Comparison of ENCODE assay signal across 1 cellular context in the genomic region with DNA sequence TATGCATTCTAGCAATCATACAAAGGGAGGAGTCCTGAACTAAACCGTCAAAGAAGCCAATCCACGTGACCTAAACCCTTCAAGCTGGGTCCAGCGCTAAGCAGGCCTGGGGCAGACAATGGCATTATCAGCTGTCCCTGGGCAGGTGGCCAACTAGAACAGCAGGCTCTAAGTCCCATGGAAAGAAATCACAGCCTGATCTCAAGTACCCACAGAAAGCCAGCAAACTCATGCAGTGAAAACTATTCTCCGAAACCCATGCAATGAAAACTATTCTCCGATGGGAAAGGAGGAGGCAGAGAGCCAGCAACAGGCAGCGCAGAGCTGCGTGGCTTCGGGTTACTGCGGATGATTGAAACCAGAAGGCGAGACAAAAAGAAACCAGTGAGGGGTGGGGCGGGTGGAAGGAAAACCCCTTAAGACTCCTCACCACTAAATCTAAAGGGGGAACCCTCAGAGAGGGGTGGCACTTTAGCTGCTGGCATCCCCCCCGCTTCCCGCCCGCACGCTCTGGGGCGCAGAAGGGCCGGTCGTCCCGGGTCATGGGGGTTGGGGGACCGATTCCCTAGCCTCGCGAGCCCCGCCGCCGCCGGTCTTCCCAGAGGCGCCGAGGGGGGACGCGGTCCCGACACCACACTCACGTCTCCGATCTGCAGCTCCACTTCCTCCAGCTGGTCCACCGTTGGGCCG.
A peak's percentile ranks its signal among the peaks of the same experiment; 100 is the strongest.
TF ChIP-seq lines count a peak whose summit lies in the region.

No MANE protein-coding gene starts in this region.

TF ChIP-seq in IMR-90, 13 proteins besides CTCF, POLR2A, EP300 and RAD21:
- TF ChIP-seq CHD1 (IDR thresholded peaks at IDR 0.05; ENCODE audit: low read depth, low read length) (0 out of 2 replicates have a peak, but pooled peaks have one; percentile 42), MAZ (IDR thresholded peaks at IDR 0.05; ENCODE audit: borderline replicate concordance, low read depth, low read length) (no peak)
- TF ChIP-seq, protein P1, sequence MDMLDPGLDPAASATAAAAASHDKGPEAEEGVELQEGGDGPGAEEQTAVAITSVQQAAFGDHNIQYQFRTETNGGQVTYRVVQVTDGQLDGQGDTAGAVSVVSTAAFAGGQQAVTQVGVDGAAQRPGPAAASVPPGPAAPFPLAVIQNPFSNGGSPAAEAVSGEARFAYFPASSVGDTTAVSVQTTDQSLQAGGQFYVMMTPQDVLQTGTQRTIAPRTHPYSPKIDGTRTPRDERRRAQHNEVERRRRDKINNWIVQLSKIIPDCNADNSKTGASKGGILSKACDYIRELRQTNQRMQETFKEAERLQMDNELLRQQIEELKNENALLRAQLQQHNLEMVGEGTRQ (IDR thresholded peaks at IDR 0.05; ENCODE audit: low read depth, low read length) = peak; percentile 71
